In the genomic region with DNA sequence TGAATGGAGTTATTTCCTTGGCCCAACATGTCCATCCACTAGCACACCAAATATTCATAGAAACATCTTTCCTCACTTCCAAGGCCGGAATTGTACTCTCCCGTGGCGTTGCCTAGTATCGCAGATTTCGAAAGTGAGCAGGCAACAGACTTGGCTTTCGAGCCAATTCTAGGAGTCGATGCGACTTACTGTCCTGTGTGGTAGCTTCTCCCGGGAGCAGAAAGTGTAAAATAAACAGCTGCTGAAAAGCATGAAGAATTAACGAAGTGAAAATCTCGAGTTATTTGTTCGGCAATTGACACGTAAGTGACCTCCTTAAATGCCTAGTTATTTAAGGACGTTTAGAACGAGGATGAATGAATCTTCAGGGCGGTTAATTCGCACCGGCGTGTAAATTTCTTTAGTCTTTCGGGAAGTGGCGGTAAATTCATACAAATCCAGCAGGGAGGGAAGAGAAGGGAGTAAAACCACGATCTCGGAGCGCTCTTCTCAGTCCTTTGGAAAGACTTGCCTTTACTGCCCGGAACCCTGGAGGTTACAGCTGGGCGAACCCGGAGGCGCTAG, we compare ENCODE assay signal across 8 cellular contexts. TPM values are rescaled to one million over a fixed set of nuclear protein-coding genes. Genes with fewer than 3 reads are reported as not detected.
DNase-seq lines count a peak whose midpoint lies in the region; ATAC-seq and TF ChIP-seq lines count a peak whose summit lies in the region.

No MANE protein-coding gene starts in this region.

- H3K4me1 Mint-ChIP-seq in T-helper 2 cell treated with Interferon-gamma antibody and Interleukin-4, amounts not matched to agents 5 μg/mL and 100 μg/mL, for 36 hours (ENCODE audit: low read depth) = peaks cover 19% of the 10 kb centered on the region
- peaks cover 48% of the 10 kb centered on the region for H3K4me1 Mint-ChIP-seq in mesothelial cell of epicardium

- H3K36me3 ChIP-seq in tibial artery = no peaks in the 10 kb centered on the region

- H3K4me3 ChIP-seq in HL-60 (replicated peaks; ENCODE audit: insufficient read depth, low read length) (peak overlapping the region; percentile 56), epithelial cell of esophagus (ENCODE audit: low read length) (peak overlapping the region; percentile 75), tibial artery (peak overlapping the region; percentile 74 to 76)

- H3K9me3 Mint-ChIP-seq in T-helper 2 cell treated with Interferon-gamma antibody and Interleukin-4, amounts not matched to agents 5 μg/mL and 100 μg/mL, for 36 hours = no peaks in the 10 kb centered on the region
- no peaks in the 10 kb centered on the region for H3K9me3 Mint-ChIP-seq in mesothelial cell of epicardium

- H3K9me3 ChIP-seq in tibial artery = no peaks in the 10 kb centered on the region

- ATAC-seq in HG03442 (IDR thresholded peaks at IDR 0.05; ENCODE audit: unreplicated experiment) (no peak), GM19397 (IDR thresholded peaks at IDR 0.05; ENCODE audit: unreplicated experiment) (no peak)

- DNase-seq in ELR (ENCODE audit: low read depth) (peak; percentile 32), HL-60 (ENCODE audit: low read depth in 1 of 2, low spot score in 1 of 2) (peak in 1 of 2 experiments; percentile 18), epithelial cell of esophagus (ENCODE audit: low read depth) (peak; percentile 67), mesothelial cell of epicardium (ENCODE audit: low spot score in 2 of 2, unreplicated experiment in 2 of 2) (peak; percentile 21 to 44), tibial artery (peak; percentile 75 to 78)
- peak; percentile 11 for DNase-seq in T-helper 2 cell treated with Interferon-gamma antibody and Interleukin-4, amounts not matched to agents 5 μg/mL and 100 μg/mL, for 36 hours (ENCODE audit: low spot score)

- peaks cover 66% of the 10 kb centered on the region for H3K27me3 Mint-ChIP-seq in T-helper 2 cell treated with Interferon-gamma antibody and Interleukin-4, amounts not matched to agents 5 μg/mL and 100 μg/mL, for 36 hours (ENCODE audit: low read depth)
- peaks cover 33% of the 10 kb centered on the region for H3K27me3 Mint-ChIP-seq in mesothelial cell of epicardium (ENCODE audit: low read depth)

- H3K4me3 Mint-ChIP-seq in T-helper 2 cell treated with Interferon-gamma antibody and Interleukin-4, amounts not matched to agents 5 μg/mL and 100 μg/mL, for 36 hours = peak overlapping the region; percentile 89
- H3K4me3 Mint-ChIP-seq in mesothelial cell of epicardium = peak overlapping the region; percentile 86

- H3K27ac ChIP-seq in HL-60 (replicated peaks) = no peak overlapping the region
- H3K27ac ChIP-seq in tibial artery = peak overlapping the region; percentile 90 to 91

- H3K4me1 ChIP-seq in tibial artery = peaks cover 0 to 31% (median 13%) of the 10 kb centered on the region in 4 donors

- TF ChIP-seq CTCF in HL-60 (IDR thresholded peaks at IDR 0.05; ENCODE audit: insufficient read depth, low read length) = no peak
- TF ChIP-seq CTCF in epithelial cell of esophagus (IDR thresholded peaks at IDR 0.05; ENCODE audit: insufficient read depth, low read depth, low read length, missing control alignments) = no peak
- no peak for TF ChIP-seq CTCF in mesothelial cell of epicardium (IDR thresholded peaks at IDR 0.05; ENCODE audit: unreplicated experiment)
- TF ChIP-seq CTCF in tibial artery (IDR thresholded peaks at IDR 0.05) = no peak

- peaks cover 23% of the 10 kb centered on the region for H3K27me3 ChIP-seq in HL-60 (ENCODE audit: insufficient read depth, poor library complexity, severe bottlenecking)
- no peaks in the 10 kb centered on the region for H3K27me3 ChIP-seq in tibial artery

- peak overlapping the region; percentile 62 for H3K27ac Mint-ChIP-seq in T-helper 2 cell treated with Interferon-gamma antibody and Interleukin-4, amounts not matched to agents 5 μg/mL and 100 μg/mL, for 36 hours
- H3K27ac Mint-ChIP-seq in mesothelial cell of epicardium = peak overlapping the region; percentile 87

- intact Hi-C loops in tibial artery (cut with DNase I; ENCODE audit: low total_unique reads) = no loop called here

- H3K36me3 Mint-ChIP-seq in T-helper 2 cell treated with Interferon-gamma antibody and Interleukin-4, amounts not matched to agents 5 μg/mL and 100 μg/mL, for 36 hours (ENCODE audit: low read depth) = no peaks in the 10 kb centered on the region
- H3K36me3 Mint-ChIP-seq in mesothelial cell of epicardium = no peaks in the 10 kb centered on the region

RNA-seq across cellular contexts. Expression of a gene that starts 0.4 kb away (rescaled TPM):
- 13.5 to 15.7 TPM (median 14.6 TPM) in 3 replicates for total RNA-seq in mesothelial cell of epicardium
